In the genomic region with DNA sequence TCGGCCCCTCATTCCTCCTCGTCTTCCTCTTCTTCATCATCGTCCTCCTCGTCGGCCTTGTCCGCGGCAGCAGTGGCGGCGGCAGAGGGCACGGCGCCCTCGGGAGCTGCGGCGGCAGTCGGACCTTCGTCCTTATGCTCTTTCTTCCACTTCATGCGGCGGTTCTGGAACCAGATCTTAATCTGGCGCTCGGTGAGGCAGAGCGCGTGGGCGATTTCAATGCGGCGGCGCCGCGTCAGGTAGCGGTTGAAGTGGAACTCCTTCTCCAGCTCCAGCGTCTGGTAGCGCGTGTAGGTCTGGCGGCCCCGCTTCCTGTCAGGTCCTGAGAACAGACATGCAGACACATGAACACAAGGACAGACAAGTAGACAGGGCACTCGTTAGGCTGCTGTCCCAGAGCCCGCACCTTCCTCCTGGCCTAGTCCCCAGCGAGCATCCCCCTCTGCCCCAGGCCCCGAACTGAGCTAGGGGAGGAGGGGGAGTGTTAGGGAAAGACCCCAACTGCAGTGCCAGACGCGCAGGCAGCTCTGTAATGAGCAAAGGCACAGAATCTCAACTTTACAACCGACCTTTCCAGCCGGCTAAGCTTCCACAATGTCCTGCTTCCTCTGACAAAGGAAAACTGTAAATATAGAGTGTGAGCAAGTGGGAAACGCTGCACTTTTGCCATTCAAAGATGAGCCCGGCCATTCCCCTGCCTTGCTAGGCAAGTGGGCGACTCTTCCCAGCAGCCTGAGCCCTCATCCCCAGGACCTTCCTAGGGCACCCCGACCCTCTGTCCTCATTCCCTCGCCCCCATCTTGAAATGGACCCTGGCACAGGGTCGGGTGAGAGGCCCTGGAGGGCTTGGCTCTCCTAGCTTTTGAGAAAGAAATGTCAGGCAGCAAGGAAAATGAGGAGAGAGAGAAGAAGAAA, we compare ENCODE assay signal across 1 cellular context.
TF ChIP-seq lines count a peak whose summit lies in the region.

No MANE protein-coding gene starts in this region.

TF ChIP-seq in HepG2, 621 proteins besides CTCF, POLR2A, EP300 and RAD21 (continued from another document):
- TF ChIP-seq, protein P1, sequence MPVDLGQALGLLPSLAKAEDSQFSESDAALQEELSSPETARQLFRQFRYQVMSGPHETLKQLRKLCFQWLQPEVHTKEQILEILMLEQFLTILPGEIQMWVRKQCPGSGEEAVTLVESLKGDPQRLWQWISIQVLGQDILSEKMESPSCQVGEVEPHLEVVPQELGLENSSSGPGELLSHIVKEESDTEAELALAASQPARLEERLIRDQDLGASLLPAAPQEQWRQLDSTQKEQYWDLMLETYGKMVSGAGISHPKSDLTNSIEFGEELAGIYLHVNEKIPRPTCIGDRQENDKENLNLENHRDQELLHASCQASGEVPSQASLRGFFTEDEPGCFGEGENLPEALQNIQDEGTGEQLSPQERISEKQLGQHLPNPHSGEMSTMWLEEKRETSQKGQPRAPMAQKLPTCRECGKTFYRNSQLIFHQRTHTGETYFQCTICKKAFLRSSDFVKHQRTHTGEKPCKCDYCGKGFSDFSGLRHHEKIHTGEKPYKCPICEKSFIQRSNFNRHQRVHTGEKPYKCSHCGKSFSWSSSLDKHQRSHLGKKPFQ (CRISPR knock-in tag; IDR thresholded peaks at IDR 0.05; ENCODE audit: insufficient replicate concordance) = no peak
- no peak for TF ChIP-seq ZNF3 (CRISPR knock-in tag; IDR thresholded peaks at IDR 0.05)
- TF ChIP-seq KDM6A (CRISPR knock-in tag; IDR thresholded peaks at IDR 0.05; ENCODE audit: low read depth) = no peak
- no peak for TF ChIP-seq PLRG1 (conservative IDR thresholded peaks at IDR 0.05)
- TF ChIP-seq AKAP8 (CRISPR knock-in tag; IDR thresholded peaks at IDR 0.05) = no peak
TF ChIP-seq in HepG2: peak in this region for 3.
